1 cellular context compared by ENCODE assay signal in the genomic region with DNA sequence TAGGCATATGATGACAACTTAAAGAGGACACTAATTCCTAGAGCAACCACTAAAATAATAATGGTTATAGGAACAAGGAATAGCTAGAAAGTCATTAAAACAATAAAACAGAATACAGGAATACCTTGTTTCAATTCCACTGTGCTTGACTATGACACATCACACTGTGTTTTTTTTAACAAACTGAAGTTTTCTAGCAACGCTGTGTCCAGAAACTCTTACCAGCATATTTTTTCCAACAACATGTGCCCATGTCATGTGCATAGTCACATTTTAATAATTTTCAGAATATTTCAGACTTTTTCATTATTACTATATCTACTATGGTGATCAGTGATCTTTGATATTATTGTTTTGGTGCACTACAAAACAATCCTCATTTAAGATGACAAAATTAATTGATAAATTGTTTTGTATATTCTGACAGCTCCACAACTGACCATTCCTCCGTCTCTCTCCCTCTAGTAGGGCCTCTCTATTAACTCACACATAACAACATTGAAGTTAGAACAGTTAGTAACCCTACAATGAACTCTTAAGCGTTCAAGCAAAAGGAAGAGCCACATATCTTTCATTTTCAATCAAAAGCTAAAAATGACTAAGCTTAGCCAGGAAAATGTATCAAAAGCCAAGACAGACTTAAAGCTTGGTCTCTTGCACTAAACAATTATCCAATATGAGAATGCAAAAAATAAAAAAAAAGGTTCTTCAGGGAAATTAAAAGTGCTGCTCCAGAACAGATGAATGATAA.
TF ChIP-seq lines count a peak whose summit lies in the region.

No MANE protein-coding gene starts in this region.

TF ChIP-seq in WTC11, 78 proteins besides CTCF, POLR2A, EP300 and RAD21 (continued from another document):
- TF ChIP-seq, protein P1, sequence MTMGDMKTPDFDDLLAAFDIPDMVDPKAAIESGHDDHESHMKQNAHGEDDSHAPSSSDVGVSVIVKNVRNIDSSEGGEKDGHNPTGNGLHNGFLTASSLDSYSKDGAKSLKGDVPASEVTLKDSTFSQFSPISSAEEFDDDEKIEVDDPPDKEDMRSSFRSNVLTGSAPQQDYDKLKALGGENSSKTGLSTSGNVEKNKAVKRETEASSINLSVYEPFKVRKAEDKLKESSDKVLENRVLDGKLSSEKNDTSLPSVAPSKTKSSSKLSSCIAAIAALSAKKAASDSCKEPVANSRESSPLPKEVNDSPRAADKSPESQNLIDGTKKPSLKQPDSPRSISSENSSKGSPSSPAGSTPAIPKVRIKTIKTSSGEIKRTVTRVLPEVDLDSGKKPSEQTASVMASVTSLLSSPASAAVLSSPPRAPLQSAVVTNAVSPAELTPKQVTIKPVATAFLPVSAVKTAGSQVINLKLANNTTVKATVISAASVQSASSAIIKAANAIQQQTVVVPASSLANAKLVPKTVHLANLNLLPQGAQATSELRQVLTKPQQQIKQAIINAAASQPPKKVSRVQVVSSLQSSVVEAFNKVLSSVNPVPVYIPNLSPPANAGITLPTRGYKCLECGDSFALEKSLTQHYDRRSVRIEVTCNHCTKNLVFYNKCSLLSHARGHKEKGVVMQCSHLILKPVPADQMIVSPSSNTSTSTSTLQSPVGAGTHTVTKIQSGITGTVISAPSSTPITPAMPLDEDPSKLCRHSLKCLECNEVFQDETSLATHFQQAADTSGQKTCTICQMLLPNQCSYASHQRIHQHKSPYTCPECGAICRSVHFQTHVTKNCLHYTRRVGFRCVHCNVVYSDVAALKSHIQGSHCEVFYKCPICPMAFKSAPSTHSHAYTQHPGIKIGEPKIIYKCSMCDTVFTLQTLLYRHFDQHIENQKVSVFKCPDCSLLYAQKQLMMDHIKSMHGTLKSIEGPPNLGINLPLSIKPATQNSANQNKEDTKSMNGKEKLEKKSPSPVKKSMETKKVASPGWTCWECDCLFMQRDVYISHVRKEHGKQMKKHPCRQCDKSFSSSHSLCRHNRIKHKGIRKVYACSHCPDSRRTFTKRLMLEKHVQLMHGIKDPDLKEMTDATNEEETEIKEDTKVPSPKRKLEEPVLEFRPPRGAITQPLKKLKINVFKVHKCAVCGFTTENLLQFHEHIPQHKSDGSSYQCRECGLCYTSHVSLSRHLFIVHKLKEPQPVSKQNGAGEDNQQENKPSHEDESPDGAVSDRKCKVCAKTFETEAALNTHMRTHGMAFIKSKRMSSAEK (CRISPR knock-in tag; IDR thresholded peaks at IDR 0.05; ENCODE audit: borderline replicate concordance) = no peak
- TF ChIP-seq ZNF219 (CRISPR knock-in tag; IDR thresholded peaks at IDR 0.05; ENCODE audit: borderline replicate concordance) (no peak), GABPB1 (CRISPR knock-in tag; IDR thresholded peaks at IDR 0.05) (no peak), IRF2 (CRISPR knock-in tag; IDR thresholded peaks at IDR 0.05; ENCODE audit: borderline replicate concordance, low read depth) (no peak), CREM (CRISPR knock-in tag; IDR thresholded peaks at IDR 0.05) (no peak)
- TF ChIP-seq, protein P2, sequence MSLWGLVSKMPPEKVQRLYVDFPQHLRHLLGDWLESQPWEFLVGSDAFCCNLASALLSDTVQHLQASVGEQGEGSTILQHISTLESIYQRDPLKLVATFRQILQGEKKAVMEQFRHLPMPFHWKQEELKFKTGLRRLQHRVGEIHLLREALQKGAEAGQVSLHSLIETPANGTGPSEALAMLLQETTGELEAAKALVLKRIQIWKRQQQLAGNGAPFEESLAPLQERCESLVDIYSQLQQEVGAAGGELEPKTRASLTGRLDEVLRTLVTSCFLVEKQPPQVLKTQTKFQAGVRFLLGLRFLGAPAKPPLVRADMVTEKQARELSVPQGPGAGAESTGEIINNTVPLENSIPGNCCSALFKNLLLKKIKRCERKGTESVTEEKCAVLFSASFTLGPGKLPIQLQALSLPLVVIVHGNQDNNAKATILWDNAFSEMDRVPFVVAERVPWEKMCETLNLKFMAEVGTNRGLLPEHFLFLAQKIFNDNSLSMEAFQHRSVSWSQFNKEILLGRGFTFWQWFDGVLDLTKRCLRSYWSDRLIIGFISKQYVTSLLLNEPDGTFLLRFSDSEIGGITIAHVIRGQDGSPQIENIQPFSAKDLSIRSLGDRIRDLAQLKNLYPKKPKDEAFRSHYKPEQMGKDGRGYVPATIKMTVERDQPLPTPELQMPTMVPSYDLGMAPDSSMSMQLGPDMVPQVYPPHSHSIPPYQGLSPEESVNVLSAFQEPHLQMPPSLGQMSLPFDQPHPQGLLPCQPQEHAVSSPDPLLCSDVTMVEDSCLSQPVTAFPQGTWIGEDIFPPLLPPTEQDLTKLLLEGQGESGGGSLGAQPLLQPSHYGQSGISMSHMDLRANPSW (CRISPR knock-in tag; conservative IDR thresholded peaks at IDR 0.05; ENCODE audit: low read depth) = no peak
- TF ChIP-seq, protein P3, sequence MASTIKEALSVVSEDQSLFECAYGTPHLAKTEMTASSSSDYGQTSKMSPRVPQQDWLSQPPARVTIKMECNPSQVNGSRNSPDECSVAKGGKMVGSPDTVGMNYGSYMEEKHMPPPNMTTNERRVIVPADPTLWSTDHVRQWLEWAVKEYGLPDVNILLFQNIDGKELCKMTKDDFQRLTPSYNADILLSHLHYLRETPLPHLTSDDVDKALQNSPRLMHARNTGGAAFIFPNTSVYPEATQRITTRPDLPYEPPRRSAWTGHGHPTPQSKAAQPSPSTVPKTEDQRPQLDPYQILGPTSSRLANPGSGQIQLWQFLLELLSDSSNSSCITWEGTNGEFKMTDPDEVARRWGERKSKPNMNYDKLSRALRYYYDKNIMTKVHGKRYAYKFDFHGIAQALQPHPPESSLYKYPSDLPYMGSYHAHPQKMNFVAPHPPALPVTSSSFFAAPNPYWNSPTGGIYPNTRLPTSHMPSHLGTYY (CRISPR knock-in tag; IDR thresholded peaks at IDR 0.05) = no peak
- TF ChIP-seq, protein P4, sequence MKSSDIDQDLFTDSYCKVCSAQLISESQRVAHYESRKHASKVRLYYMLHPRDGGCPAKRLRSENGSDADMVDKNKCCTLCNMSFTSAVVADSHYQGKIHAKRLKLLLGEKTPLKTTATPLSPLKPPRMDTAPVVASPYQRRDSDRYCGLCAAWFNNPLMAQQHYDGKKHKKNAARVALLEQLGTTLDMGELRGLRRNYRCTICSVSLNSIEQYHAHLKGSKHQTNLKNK (CRISPR knock-in tag; IDR thresholded peaks at IDR 0.05) = no peak
- TF ChIP-seq, protein P5, sequence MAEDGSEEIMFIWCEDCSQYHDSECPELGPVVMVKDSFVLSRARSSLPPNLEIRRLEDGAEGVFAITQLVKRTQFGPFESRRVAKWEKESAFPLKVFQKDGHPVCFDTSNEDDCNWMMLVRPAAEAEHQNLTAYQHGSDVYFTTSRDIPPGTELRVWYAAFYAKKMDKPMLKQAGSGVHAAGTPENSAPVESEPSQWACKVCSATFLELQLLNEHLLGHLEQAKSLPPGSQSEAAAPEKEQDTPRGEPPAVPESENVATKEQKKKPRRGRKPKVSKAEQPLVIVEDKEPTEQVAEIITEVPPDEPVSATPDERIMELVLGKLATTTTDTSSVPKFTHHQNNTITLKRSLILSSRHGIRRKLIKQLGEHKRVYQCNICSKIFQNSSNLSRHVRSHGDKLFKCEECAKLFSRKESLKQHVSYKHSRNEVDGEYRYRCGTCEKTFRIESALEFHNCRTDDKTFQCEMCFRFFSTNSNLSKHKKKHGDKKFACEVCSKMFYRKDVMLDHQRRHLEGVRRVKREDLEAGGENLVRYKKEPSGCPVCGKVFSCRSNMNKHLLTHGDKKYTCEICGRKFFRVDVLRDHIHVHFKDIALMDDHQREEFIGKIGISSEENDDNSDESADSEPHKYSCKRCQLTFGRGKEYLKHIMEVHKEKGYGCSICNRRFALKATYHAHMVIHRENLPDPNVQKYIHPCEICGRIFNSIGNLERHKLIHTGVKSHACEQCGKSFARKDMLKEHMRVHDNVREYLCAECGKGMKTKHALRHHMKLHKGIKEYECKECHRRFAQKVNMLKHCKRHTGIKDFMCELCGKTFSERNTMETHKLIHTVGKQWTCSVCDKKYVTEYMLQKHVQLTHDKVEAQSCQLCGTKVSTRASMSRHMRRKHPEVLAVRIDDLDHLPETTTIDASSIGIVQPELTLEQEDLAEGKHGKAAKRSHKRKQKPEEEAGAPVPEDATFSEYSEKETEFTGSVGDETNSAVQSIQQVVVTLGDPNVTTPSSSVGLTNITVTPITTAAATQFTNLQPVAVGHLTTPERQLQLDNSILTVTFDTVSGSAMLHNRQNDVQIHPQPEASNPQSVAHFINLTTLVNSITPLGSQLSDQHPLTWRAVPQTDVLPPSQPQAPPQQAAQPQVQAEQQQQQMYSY (CRISPR knock-in tag; IDR thresholded peaks at IDR 0.05) = no peak
- TF ChIP-seq, protein P6, sequence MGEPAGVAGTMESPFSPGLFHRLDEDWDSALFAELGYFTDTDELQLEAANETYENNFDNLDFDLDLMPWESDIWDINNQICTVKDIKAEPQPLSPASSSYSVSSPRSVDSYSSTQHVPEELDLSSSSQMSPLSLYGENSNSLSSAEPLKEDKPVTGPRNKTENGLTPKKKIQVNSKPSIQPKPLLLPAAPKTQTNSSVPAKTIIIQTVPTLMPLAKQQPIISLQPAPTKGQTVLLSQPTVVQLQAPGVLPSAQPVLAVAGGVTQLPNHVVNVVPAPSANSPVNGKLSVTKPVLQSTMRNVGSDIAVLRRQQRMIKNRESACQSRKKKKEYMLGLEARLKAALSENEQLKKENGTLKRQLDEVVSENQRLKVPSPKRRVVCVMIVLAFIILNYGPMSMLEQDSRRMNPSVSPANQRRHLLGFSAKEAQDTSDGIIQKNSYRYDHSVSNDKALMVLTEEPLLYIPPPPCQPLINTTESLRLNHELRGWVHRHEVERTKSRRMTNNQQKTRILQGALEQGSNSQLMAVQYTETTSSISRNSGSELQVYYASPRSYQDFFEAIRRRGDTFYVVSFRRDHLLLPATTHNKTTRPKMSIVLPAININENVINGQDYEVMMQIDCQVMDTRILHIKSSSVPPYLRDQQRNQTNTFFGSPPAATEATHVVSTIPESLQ (CRISPR knock-in tag; IDR thresholded peaks at IDR 0.05) = no peak
